27 cellular contexts compared by ENCODE assay signal in the genomic region with DNA sequence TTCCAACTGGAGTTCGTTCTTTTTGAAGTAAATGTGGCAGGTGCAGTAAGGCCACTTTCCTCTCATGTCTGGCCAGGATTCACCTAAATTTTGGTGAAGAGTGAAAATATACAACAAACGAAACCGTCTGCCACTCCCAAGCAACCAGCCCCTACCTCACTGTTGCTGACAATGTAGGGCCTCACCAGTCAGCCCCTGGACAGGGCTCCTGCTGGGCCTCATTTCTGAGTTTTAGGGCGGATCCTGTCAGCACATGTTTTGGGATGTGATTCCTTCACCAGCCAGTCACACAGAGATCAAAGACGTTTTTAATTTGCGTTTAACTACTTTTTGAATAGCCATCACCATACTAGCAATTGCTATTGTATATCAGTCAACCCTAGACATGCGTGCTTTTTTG.
"Had no signal": no experiment of that assay in that cellular context is flagged by ENCODE, and none has a peak within 500 bp of the region (broad histone marks: within the 10 kb centered on the region; RNA-seq: fewer than 3 reads in every experiment).

No MANE protein-coding gene starts in this region.

- H3K4me3 Mint-ChIP-seq: activated B cell treated with CpG ODN at 0.5 μM for 24 hours; activated CD4-positive, alpha-beta T cell treated with anti-CD3 and anti-CD28 coated beads, Interleukin-2, amount 10 ng/mL, durations not matched to agents 24 days and 14 days; activated CD8-positive, alpha-beta memory T cell treated with anti-CD3 and anti-CD28 coated beads, Interleukin-2, amount 10 ng/mL, durations not matched to agents 7 days and 5 days; activated naive CD8-positive, alpha-beta T cell treated with anti-CD3 and anti-CD28 coated beads, Interleukin-2, amount 50 U/mL, for 24 hours; activated T-cell treated with anti-CD3 and anti-CD28 coated beads, Interleukin-2, amount 50 U/mL, for 24 hours; T-helper 17 cell had no signal

- H3K9me3 ChIP-seq: ascending aorta, body of pancreas, SJSA1 had no signal

- DNase-seq: activated B cell treated with CpG ODN at 0.5 μM for 24 hours; activated CD4-positive, alpha-beta T cell treated with anti-CD3 and anti-CD28 coated beads for 1 hour; activated CD4-positive, alpha-beta T cell treated with anti-CD3 and anti-CD28 coated beads, Interleukin-2, amount 10 ng/mL, durations not matched to agents 24 days and 14 days; activated CD4-positive, alpha-beta T cell treated with anti-CD3 and anti-CD28 coated beads, Interleukin-2, amount 50 U/mL, for 48 hours; activated CD8-positive, alpha-beta memory T cell treated with anti-CD3 and anti-CD28 coated beads, Interleukin-2, amount 10 ng/mL, durations not matched to agents 7 days and 5 days; activated effector memory CD4-positive, alpha-beta T cell treated with anti-CD3 and anti-CD28 coated beads, Interleukin-2, amount 50 U/mL, for 16 hours; activated naive CD4-positive, alpha-beta T cell treated with Interleukin-2 at 50 U/mL for 16 hours; activated naive CD8-positive, alpha-beta T cell treated with anti-CD3 and anti-CD28 coated beads, Interleukin-2, amount 50 U/mL, for 24 hours; activated T-cell treated with anti-CD3 and anti-CD28 coated beads, Interleukin-2, amount 50 U/mL, for 24 hours; amniotic stem cell; body of pancreas; central memory CD4-positive, alpha-beta T cell; NCI-H1092; NCI-H1417 treated with DMSO at 0.1 percent for 48 hours; NCI-H1694 treated with DMSO at 0.1 percent for 48 hours; NCI-H2029 treated with DMSO at 0.1 percent for 48 hours; NCI-H345; NCI-H510A; NCI-H526 treated with DMSO at 0.1 percent for 48 hours; PC-3; SHP77; T-helper 17 cell; T-helper 9 cell had no signal

- H3K9ac ChIP-seq: KMS-11 had no signal

- H3K27ac ChIP-seq: ascending aorta, body of pancreas, KMS-11, SJSA1 had no signal

- H3K9me3 Mint-ChIP-seq: activated B cell treated with CpG ODN at 0.5 μM for 24 hours; activated CD4-positive, alpha-beta T cell treated with anti-CD3 and anti-CD28 coated beads, Interleukin-2, amount 10 ng/mL, durations not matched to agents 24 days and 14 days; activated naive CD4-positive, alpha-beta T cell treated with anti-CD3 and anti-CD28 coated beads, Interleukin-2, amount 50 U/mL, for 72 hours; activated naive CD8-positive, alpha-beta T cell treated with anti-CD3 and anti-CD28 coated beads, Interleukin-2, amount 50 U/mL, for 24 hours; activated T-cell treated with anti-CD3 and anti-CD28 coated beads, Interleukin-2, amount 50 U/mL, for 24 hours had no signal

- H3K36me3 ChIP-seq: ascending aorta, SJSA1 had no signal

- H3K27ac Mint-ChIP-seq: activated B cell treated with CpG ODN at 0.5 μM for 24 hours; activated CD4-positive, alpha-beta T cell treated with anti-CD3 and anti-CD28 coated beads, Interleukin-2, amount 10 ng/mL, durations not matched to agents 24 days and 14 days; activated CD8-positive, alpha-beta memory T cell treated with anti-CD3 and anti-CD28 coated beads, Interleukin-2, amount 10 ng/mL, durations not matched to agents 7 days and 5 days; activated naive CD4-positive, alpha-beta T cell treated with anti-CD3 and anti-CD28 coated beads, Interleukin-2, amount 50 U/mL, for 72 hours; activated naive CD8-positive, alpha-beta T cell treated with anti-CD3 and anti-CD28 coated beads, Interleukin-2, amount 50 U/mL, for 24 hours; activated T-cell treated with anti-CD3 and anti-CD28 coated beads, Interleukin-2, amount 50 U/mL, for 24 hours; T-helper 17 cell had no signal

- H3K4me3 ChIP-seq: ascending aorta, body of pancreas, SJSA1 had no signal

- H3K27me3 Mint-ChIP-seq: activated B cell treated with CpG ODN at 0.5 μM for 24 hours; activated CD4-positive, alpha-beta T cell treated with anti-CD3 and anti-CD28 coated beads, Interleukin-2, amount 10 ng/mL, durations not matched to agents 24 days and 14 days; activated CD8-positive, alpha-beta memory T cell treated with anti-CD3 and anti-CD28 coated beads, Interleukin-2, amount 10 ng/mL, durations not matched to agents 7 days and 5 days; activated naive CD8-positive, alpha-beta T cell treated with anti-CD3 and anti-CD28 coated beads, Interleukin-2, amount 50 U/mL, for 24 hours; activated T-cell treated with anti-CD3 and anti-CD28 coated beads, Interleukin-2, amount 50 U/mL, for 24 hours; T-helper 17 cell had no signal

- H3K27me3 ChIP-seq: ascending aorta, body of pancreas, SJSA1 had no signal

- H3K4me1 ChIP-seq: ascending aorta, body of pancreas had no signal

- H3K4me1 Mint-ChIP-seq: activated B cell treated with CpG ODN at 0.5 μM for 24 hours; activated naive CD8-positive, alpha-beta T cell treated with anti-CD3 and anti-CD28 coated beads, Interleukin-2, amount 50 U/mL, for 24 hours had no signal
